8 cellular contexts compared by ENCODE assay signal in genomic region chr14:79011091-79011919, GRCh38.
A peak's percentile ranks its signal among the peaks of the same experiment; 100 is the strongest.
DNase-seq lines count a peak whose midpoint lies in the region; ATAC-seq, FAIRE-seq and TF ChIP-seq lines count a peak whose summit lies in the region.

No MANE protein-coding gene starts in this region.

- H3K4me3 Mint-ChIP-seq in activated T-cell treated with anti-CD3 and anti-CD28 coated beads, Interleukin-2, amount 50 U/mL, for 4 hours: no peak overlapping the region

- no peaks in the 10 kb centered on the region for H3K4me1 Mint-ChIP-seq in activated T-cell treated with anti-CD3 and anti-CD28 coated beads, Interleukin-2, amount 50 U/mL, for 4 hours (ENCODE audit: low read depth)

- intact Hi-C loops in right cardiac atrium (cut with DNase I) (no loop called here), HepG2 (cut with micrococcal nuclease; ENCODE audit: unreplicated experiment) (loop anchor here (2.0 kb wide), 1 partner anchor 1839 kb away; no protein-coding TSS in a partner anchor)

- H3K79me2 ChIP-seq in HepG2 (ENCODE audit: insufficient read depth, low read length): no peaks in the 10 kb centered on the region

- no peak overlapping the region for H2AFZ ChIP-seq in HepG2 (ENCODE audit: low read length)

- H3K27me3 Mint-ChIP-seq in activated T-cell treated with anti-CD3 and anti-CD28 coated beads, Interleukin-2, amount 50 U/mL, for 4 hours (ENCODE audit: low read depth): no peaks in the 10 kb centered on the region

- in situ Hi-C loops in HepG2 (cut with HindIII; ENCODE audit: extremely low pct_ligation_motif_present, low pct_unique_long_range_greater_than_20kb): no loop called here

- H3K36me3 Mint-ChIP-seq in activated T-cell treated with anti-CD3 and anti-CD28 coated beads, Interleukin-2, amount 50 U/mL, for 4 hours (ENCODE audit: insufficient read depth): no peaks in the 10 kb centered on the region

- TF ChIP-seq POLR2A in HepG2 (IDR thresholded peaks at IDR 0.05; ENCODE audit: insufficient read depth in 1 of 2, low read depth in 2 of 2, low read length in 2 of 2): no peak

- H3K27ac ChIP-seq in cardiac muscle cell (no peak overlapping the region), right cardiac atrium (ENCODE audit: low read length) (no peak overlapping the region), HepG2 (ENCODE audit: extremely low read length, insufficient read depth, low read length) (no peak overlapping the region)

- no peaks in the 10 kb centered on the region for H3K9me3 Mint-ChIP-seq in activated T-cell treated with anti-CD3 and anti-CD28 coated beads, Interleukin-2, amount 50 U/mL, for 4 hours

- no peak overlapping the region for H3K9ac ChIP-seq in HepG2 (ENCODE audit: insufficient read depth, low read depth, low read length)

- H3K36me3 ChIP-seq in cardiac muscle cell: no peaks in the 10 kb centered on the region
- no peaks in the 10 kb centered on the region for H3K36me3 ChIP-seq in HepG2 (replicated peaks in 1 of 2; ENCODE audit: control insufficient read depth in 1 of 2, insufficient read depth in 2 of 2, low read length in 2 of 2)

- no peak overlapping the region for H3K4me2 ChIP-seq in HepG2 (ENCODE audit: low read depth, low read length)

- FAIRE-seq in HepG2 (lab: Jason Lieb, UNC): no peak

- TF ChIP-seq CTCF in cardiac muscle cell (IDR thresholded peaks at IDR 0.05; ENCODE audit: low read depth, low read length): peak; percentile 32
- peak; percentile 29 for TF ChIP-seq CTCF in HepG2 (CRISPR knock-in tag; IDR thresholded peaks at IDR 0.05)

- H3K9me3 ChIP-seq in cardiac muscle cell (ENCODE audit: low read depth): no peaks in the 10 kb centered on the region
- H3K9me3 ChIP-seq in right cardiac atrium (ENCODE audit: control insufficient read depth, low read length): no peaks in the 10 kb centered on the region
- H3K9me3 ChIP-seq in HepG2 (ENCODE audit: low read length): peaks cover 4% of the 10 kb centered on the region; the same call in 1 of the 2 replicates

- H3K4me1 ChIP-seq in cardiac muscle cell (ENCODE audit: low read depth): no peaks in the 10 kb centered on the region
- H3K4me1 ChIP-seq in right cardiac atrium (ENCODE audit: control insufficient read depth, insufficient read depth, low read length): no peaks in the 10 kb centered on the region
- no peaks in the 10 kb centered on the region for H3K4me1 ChIP-seq in HepG2 (ENCODE audit: insufficient read depth, low read length)

- H3K27me3 ChIP-seq in cardiac muscle cell (no peaks in the 10 kb centered on the region), right cardiac atrium (ENCODE audit: control insufficient read depth, insufficient read depth) (no peaks in the 10 kb centered on the region), HepG2 (ENCODE audit: control insufficient read depth in 1 of 2, insufficient read depth in 2 of 2, low read length in 2 of 2) (no peaks in the 10 kb centered on the region)

- ATAC-seq in right cardiac atrium: no peak
- no peak for ATAC-seq in HepG2
- no peak for ATAC-seq in GM21423 (IDR thresholded peaks at IDR 0.05; ENCODE audit: unreplicated experiment)
- no peak for ATAC-seq in HG03097 (IDR thresholded peaks at IDR 0.05; ENCODE audit: low FRiP score, unreplicated experiment)
- no peak for ATAC-seq in activated T-cell treated with anti-CD3 and anti-CD28 coated beads, Interleukin-2, amount 50 U/mL, for 4 hours

- no TSS peak for BruUV-seq in HepG2 (replicated peaks; lab: Mats Ljungman, UMichigan)

- no peaks in the 10 kb centered on the region for H4K20me1 ChIP-seq in HepG2 (ENCODE audit: insufficient read depth, low read length)

- H3K4me3 ChIP-seq in cardiac muscle cell (no peak overlapping the region), right cardiac atrium (ENCODE audit: low read length) (no peak overlapping the region), HepG2 (replicated peaks in 1 of 3; ENCODE audit: insufficient read depth in 1 of 3, low read depth in 2 of 3, low read length in 3 of 3) (no peak overlapping the region)

- peak; percentile 56 to 57 for DNase-seq in cardiac muscle cell (ENCODE audit: low read depth in 1 of 2, low spot score in 1 of 2)
- no peak for DNase-seq in right cardiac atrium
- peak; percentile 56 for DNase-seq in NCI-H1694 treated with DMSO at 0.1 percent for 48 hours (lab: John Stamatoyannopoulos, UW)
- DNase-seq in astrocyte of the hippocampus (ENCODE audit: low read depth, low spot score): peak; percentile 70
- peak; percentile 8 for DNase-seq in HepG2 (ENCODE audit: low spot score)
- no peak for DNase-seq in activated T-cell treated with anti-CD3 and anti-CD28 coated beads, Interleukin-2, amount 50 U/mL, for 4 hours

- CTCF ChIA-PET in HepG2 (lab: Yijun Ruan, JAX; ENCODE audit: low intra/inter-chr PET ratio, low total read pairs): no interaction called here

- POLR2A ChIA-PET in HepG2 (lab: Yijun Ruan, JAX): no interaction called here

- no peak for TF ChIP-seq EP300 in HepG2 (IDR thresholded peaks at IDR 0.05; ENCODE audit: low read depth in 2 of 2, low read length in 2 of 2)
- TF ChIP-seq EP300 in HepG2 (CRISPR knock-in tag; IDR thresholded peaks at IDR 0.05; ENCODE audit: borderline replicate concordance): no peak

- 49% methylated on average over 8 of the region's 8 CpGs for WGBS in right cardiac atrium
- 28% methylated on average over 8 of the region's 8 CpGs for WGBS in HepG2 (ENCODE audit: low lambda C conversion rate)

- no peak for TF ChIP-seq RAD21 in HepG2 (CRISPR knock-in tag; IDR thresholded peaks at IDR 0.05)

TF ChIP-seq in HepG2, 621 proteins besides CTCF, POLR2A, EP300 and RAD21:
- TF ChIP-seq ZNF34 (CRISPR knock-in tag; IDR thresholded peaks at IDR 0.05; ENCODE audit: borderline replicate concordance): no peak
- no peak for TF ChIP-seq NFYB (CRISPR knock-in tag; IDR thresholded peaks at IDR 0.05)
- no peak for TF ChIP-seq ZNF354B (CRISPR knock-in tag; IDR thresholded peaks at IDR 0.05)
- TF ChIP-seq HNRNPK (IDR thresholded peaks at IDR 0.05; ENCODE audit: low read depth, low read length, poor library complexity, severe bottlenecking): peak; percentile 29
- TF ChIP-seq STAG1 (CRISPR knock-in tag; IDR thresholded peaks at IDR 0.05): peak; percentile 25; the same call in 1 of the 2 replicates
- TF ChIP-seq ZBTB40 (IDR thresholded peaks at IDR 0.05): no peak
- TF ChIP-seq ZBTB40 (CRISPR knock-in tag; IDR thresholded peaks at IDR 0.05): no peak
- TF ChIP-seq MEIS1 (CRISPR knock-in tag; IDR thresholded peaks at IDR 0.05; ENCODE audit: borderline replicate concordance): no peak
- no peak for TF ChIP-seq TARDBP (CRISPR knock-in tag; IDR thresholded peaks at IDR 0.05)

Comparison
In these comparisons a context has a peak if more than half of its experiments do, and no peak if none do; other contexts are left out.
1. DNase-seq: peak in cardiac muscle cell (2 of 2), NCI-H1694 treated with DMSO at 0.1 percent for 48 hours (single experiment), astrocyte of the hippocampus (single experiment) and HepG2 (single experiment); none in right cardiac atrium (0 of 3) and activated T-cell treated with anti-CD3 and anti-CD28 coated beads, Interleukin-2, amount 50 U/mL, for 4 hours (single experiment).